19 cellular contexts compared by ENCODE assay signal in the genomic region with DNA sequence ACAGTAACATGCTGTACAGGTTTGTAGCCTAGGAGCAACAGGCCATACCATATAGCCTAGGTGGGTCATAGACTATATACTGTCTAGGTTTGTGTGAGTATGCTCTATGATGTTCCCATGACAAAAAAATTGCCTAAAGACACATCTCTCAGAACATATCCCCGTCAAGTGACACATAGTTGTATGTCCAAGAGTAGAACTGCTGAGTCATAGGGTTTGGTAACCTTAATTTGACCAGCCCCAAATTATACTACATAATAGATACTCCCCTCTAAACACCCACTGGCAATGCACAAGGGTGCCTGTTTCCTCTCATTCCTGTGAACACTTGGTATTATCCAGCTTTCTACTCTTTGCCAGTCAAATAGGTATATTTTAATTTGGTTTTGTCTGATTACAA.
DNase-seq lines count a peak whose midpoint lies in the region; ATAC-seq, FAIRE-seq and TF ChIP-seq lines count a peak whose summit lies in the region.
"Had no signal": no experiment of that assay in that cellular context is flagged by ENCODE, and none has a peak within 500 bp of the region (broad histone marks: within the 10 kb centered on the region; RNA-seq: fewer than 3 reads in every experiment).

No MANE protein-coding gene starts in this region.

- in situ Hi-C loops in HepG2 (cut with HindIII; ENCODE audit: extremely low pct_ligation_motif_present, low pct_unique_long_range_greater_than_20kb) (no loop called here), brain microvascular endothelial cell (cut with HindIII; ENCODE audit: low pct_ligation_motif_present, low sequenced_read_pairs) (no loop called here)

- TF ChIP-seq CTCF in HepG2 (CRISPR knock-in tag; IDR thresholded peaks at IDR 0.05) (no peak), right lobe of liver (IDR thresholded peaks at IDR 0.05) (no peak), epithelial cell of esophagus (IDR thresholded peaks at IDR 0.05; ENCODE audit: insufficient read depth, low read depth, low read length, missing control alignments) (no peak), brain microvascular endothelial cell (IDR thresholded peaks at IDR 0.05; ENCODE audit: low read depth, low read length, missing control alignments) (no peak)

- ATAC-seq in HepG2, result no peak
- ATAC-seq in right lobe of liver, result no peak
- ATAC-seq in HG03521 (IDR thresholded peaks at IDR 0.05; ENCODE audit: unreplicated experiment), result no peak
- ATAC-seq in HG03045 (IDR thresholded peaks at IDR 0.05; ENCODE audit: unreplicated experiment), result no peak

- CTCF ChIA-PET in HepG2 (lab: Yijun Ruan, JAX; ENCODE audit: low intra/inter-chr PET ratio, low total read pairs), result no interaction called here

- no peak overlapping the region for H3K4me2 ChIP-seq in HepG2 (ENCODE audit: low read depth, low read length)

- 95% methylated on average over 1 of the region's 1 CpG for WGBS in HepG2 (ENCODE audit: low lambda C conversion rate)
- no CpG with 5 or more reads among the region's 1 CpG for WGBS in right lobe of liver (ENCODE audit: insufficient coverage, low coverage, low lambda C conversion rate, missing lambda C conversion rate)

- no TSS peak for BruUV-seq in HepG2 (replicated peaks; lab: Mats Ljungman, UMichigan)

- H3K27ac ChIP-seq in HepG2 (ENCODE audit: extremely low read length, insufficient read depth, low read length), result no peak overlapping the region
- H3K27ac ChIP-seq in right lobe of liver, result no peak overlapping the region
- H3K27ac ChIP-seq in brain microvascular endothelial cell, result no peak overlapping the region

- no peaks in the 10 kb centered on the region for H3K27me3 ChIP-seq in HepG2 (ENCODE audit: control insufficient read depth in 1 of 2, insufficient read depth in 2 of 2, low read length in 2 of 2)
- no peaks in the 10 kb centered on the region for H3K27me3 ChIP-seq in right lobe of liver
- no peaks in the 10 kb centered on the region for H3K27me3 ChIP-seq in brain microvascular endothelial cell (replicated peaks)

- H3K9me3 ChIP-seq in HepG2 (ENCODE audit: low read length), result no peaks in the 10 kb centered on the region
- H3K9me3 ChIP-seq in right lobe of liver, result no peaks in the 10 kb centered on the region

- no peak for TF ChIP-seq EP300 in HepG2 (IDR thresholded peaks at IDR 0.05; ENCODE audit: low read depth in 2 of 2, low read length in 2 of 2)
- TF ChIP-seq EP300 in HepG2 (CRISPR knock-in tag; IDR thresholded peaks at IDR 0.05; ENCODE audit: borderline replicate concordance), result no peak

- H3K4me3 ChIP-seq in HepG2 (replicated peaks in 1 of 3; ENCODE audit: insufficient read depth in 1 of 3, low read depth in 2 of 3, low read length in 3 of 3), result no peak overlapping the region
- no peak overlapping the region for H3K4me3 ChIP-seq in right lobe of liver
- H3K4me3 ChIP-seq in epithelial cell of esophagus (ENCODE audit: low read length), result no peak overlapping the region
- H3K4me3 ChIP-seq in brain microvascular endothelial cell (ENCODE audit: low read depth, low read length), result no peak overlapping the region

- DNase-seq in HepG2 (ENCODE audit: low spot score), result no peak
- DNase-seq in right lobe of liver, result no peak
- DNase-seq in NCI-H69 (lab: John Stamatoyannopoulos, UW), result peak; percentile 2
- peak; percentile 6 for DNase-seq in epithelial cell of esophagus (ENCODE audit: low read depth)
- no peak for DNase-seq in brain microvascular endothelial cell
- DNase-seq: GF-D8, KG1, NCI-H1048, NCI-H146, NCI-H2029, NCI-H226, NCI-H524, NCI-H82, RPMI8226, SHP77 had no signal

- POLR2A ChIA-PET in HepG2 (lab: Yijun Ruan, JAX), result no interaction called here

- FAIRE-seq in HepG2 (lab: Jason Lieb, UNC), result no peak
- FAIRE-seq: A204.1, H1 had no signal

- no peak for TF ChIP-seq RAD21 in HepG2 (CRISPR knock-in tag; IDR thresholded peaks at IDR 0.05)

- H3K36me3 ChIP-seq in HepG2 (replicated peaks in 1 of 2; ENCODE audit: control insufficient read depth in 1 of 2, insufficient read depth in 2 of 2, low read length in 2 of 2) (peaks cover 0 to 3% of the 10 kb centered on the region in 2 experiments; a peak in 1 of 5 replicates), right lobe of liver (no peaks in the 10 kb centered on the region), brain microvascular endothelial cell (replicated peaks) (no peaks in the 10 kb centered on the region)

- no peaks in the 10 kb centered on the region for H3K79me2 ChIP-seq in HepG2 (ENCODE audit: insufficient read depth, low read length)

- H3K4me1 ChIP-seq in HepG2 (ENCODE audit: insufficient read depth, low read length) (peaks cover 27% of the 10 kb centered on the region), right lobe of liver (no peaks in the 10 kb centered on the region)

- no peak overlapping the region for H3K9ac ChIP-seq in HepG2 (ENCODE audit: insufficient read depth, low read depth, low read length)

- H4K20me1 ChIP-seq in HepG2 (ENCODE audit: insufficient read depth, low read length), result no peaks in the 10 kb centered on the region

- no peak for TF ChIP-seq POLR2A in HepG2 (IDR thresholded peaks at IDR 0.05; ENCODE audit: insufficient read depth in 1 of 2, low read depth in 2 of 2, low read length in 2 of 2)
- no peak for TF ChIP-seq POLR2A in right lobe of liver (IDR thresholded peaks at IDR 0.05)

- intact Hi-C loops in HepG2 (cut with micrococcal nuclease; ENCODE audit: unreplicated experiment), result no loop called here
- intact Hi-C loops in right lobe of liver (cut with DNase I), result no loop called here

- H2AFZ ChIP-seq in HepG2 (ENCODE audit: low read length), result no peak overlapping the region

TF ChIP-seq in HepG2, 621 proteins besides CTCF, POLR2A, EP300 and RAD21:
- no peak for TF ChIP-seq POLR2AphosphoS5 (IDR thresholded peaks at IDR 0.05; ENCODE audit: low read depth, low read length)
- TF ChIP-seq MAFF (IDR thresholded peaks at IDR 0.05; ENCODE audit: low read depth, low read length), result peak; percentile 63
- no peak for TF ChIP-seq ZNF251 (CRISPR knock-in tag; IDR thresholded peaks at IDR 0.05)
- no peak for TF ChIP-seq RBAK (CRISPR knock-in tag; IDR thresholded peaks at IDR 0.05)
- TF ChIP-seq MAFK (conservative IDR thresholded peaks at IDR 0.05 in 1 of 2, IDR thresholded peaks at IDR 0.05 in 1 of 2; ENCODE audit: low read length in 2 of 2), result peak; percentile 67 to 79
- TF ChIP-seq ZNF510 (CRISPR knock-in tag; IDR thresholded peaks at IDR 0.05; ENCODE audit: low read depth), result no peak
- TF ChIP-seq NFKBIZ (CRISPR knock-in tag; IDR thresholded peaks at IDR 0.05), result no peak
- no peak for TF ChIP-seq SRSF1 (optimal IDR thresholded peaks at IDR 0.05; ENCODE audit: low read depth, low read length)
- TF ChIP-seq GFI1 (CRISPR knock-in tag; IDR thresholded peaks at IDR 0.05; ENCODE audit: borderline replicate concordance), result no peak
- no peak for TF ChIP-seq GABPA (IDR thresholded peaks at IDR 0.05; ENCODE audit: low read depth, low read length)
- no peak for TF ChIP-seq GABPA (CRISPR knock-in tag; IDR thresholded peaks at IDR 0.05; ENCODE audit: low read depth)
- peak; percentile 83 for TF ChIP-seq NFE2L2 (IDR thresholded peaks at IDR 0.05; ENCODE audit: low read length)
- no peak for TF ChIP-seq RBM22 (optimal IDR thresholded peaks at IDR 0.05; ENCODE audit: low read length)
- TF ChIP-seq MBD4 (IDR thresholded peaks at IDR 0.05; ENCODE audit: borderline replicate concordance, low read length), result no peak
TF ChIP-seq in HepG2: peak in this region for 3.

Comparison
In these comparisons a context has a peak if more than half of its experiments do, and no peak if none do; other contexts are left out.
1. DNase-seq: peak in NCI-H69 (single experiment) and epithelial cell of esophagus (single experiment); none in HepG2 (single experiment), right lobe of liver (0 of 3) and brain microvascular endothelial cell (single experiment).